ENCODE assay signal across 8 cellular contexts in the genomic region with DNA sequence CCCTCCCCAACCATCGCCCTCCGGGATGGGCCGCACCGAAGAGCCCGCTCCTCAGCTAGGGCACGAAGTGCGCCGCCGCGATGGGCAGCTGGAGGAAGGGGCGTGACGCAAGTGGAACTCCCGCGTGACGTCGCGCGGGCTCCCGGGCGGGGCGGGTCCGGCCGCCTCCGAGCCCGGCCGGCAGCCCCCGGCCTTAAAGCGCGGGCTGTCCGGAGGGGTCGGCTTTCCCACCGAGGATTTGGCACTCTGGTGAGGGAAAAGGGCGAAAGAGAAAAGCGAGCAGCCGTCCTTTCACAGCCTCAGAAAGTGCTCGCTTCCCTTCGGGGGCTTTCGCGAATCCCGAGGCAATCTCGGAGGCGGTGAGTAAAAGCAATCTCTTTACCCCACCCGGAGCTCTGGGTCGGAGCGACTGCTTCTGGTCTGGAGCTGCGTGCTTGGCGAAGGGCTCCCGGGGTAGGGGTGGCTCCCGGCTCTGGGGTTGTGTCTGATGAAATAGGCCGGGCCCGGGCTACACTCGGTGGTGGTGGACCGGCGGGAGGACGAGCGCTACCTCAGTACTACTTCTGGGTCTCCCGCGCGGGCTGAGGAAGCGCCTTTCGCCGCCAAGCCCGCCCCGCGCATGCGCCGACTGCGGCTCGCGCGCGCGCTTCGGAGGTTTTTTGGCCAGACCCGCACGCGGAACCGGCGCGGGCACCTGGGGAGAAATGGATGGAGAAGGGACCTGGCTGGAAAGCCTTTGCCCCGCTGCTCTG. TPM values are rescaled to one million over a fixed set of nuclear protein-coding genes. Genes with fewer than 3 reads are reported as not detected.
A peak's percentile ranks its signal among the peaks of the same experiment; 100 is the strongest.
DNase-seq lines count a peak whose midpoint lies in the region; ATAC-seq lines count a peak whose summit lies in the region.

A gene (plus strand): TSS at position 123 of the 752 bp plus-strand sequence. CDS start 3,524 bp downstream, outside the sequence.

- H3K36me3 ChIP-seq in CD8-positive, alpha-beta memory T cell (ENCODE audit: insufficient read depth, low read length): no peaks in the 10 kb centered on the region
- no peaks in the 10 kb centered on the region for H3K36me3 ChIP-seq in effector memory CD4-positive, alpha-beta T cell (ENCODE audit: control insufficient read depth, insufficient read depth, low read length)

- H3K4me1 ChIP-seq in CD8-positive, alpha-beta memory T cell (ENCODE audit: insufficient read depth, low read length): peaks cover 8% of the 10 kb centered on the region
- H3K4me1 ChIP-seq in effector memory CD4-positive, alpha-beta T cell (ENCODE audit: control insufficient read depth, insufficient read depth, low read length, poor library complexity, severe bottlenecking): peaks cover 4% of the 10 kb centered on the region

- POLR2A ChIA-PET in CD8-positive, alpha-beta memory T cell (lab: Charles Lee): no interaction called here

- peaks cover 0 to 8% (median 0%) of the 10 kb centered on the region in 3 donors for H3K36me3 Mint-ChIP-seq in CD8-positive, alpha-beta memory T cell
- H3K36me3 Mint-ChIP-seq in memory B cell: peaks cover 1% of the 10 kb centered on the region

- H3K9me3 Mint-ChIP-seq in CD8-positive, alpha-beta memory T cell: no peaks in the 10 kb centered on the region
- H3K9me3 Mint-ChIP-seq in memory B cell: no peaks in the 10 kb centered on the region

- peak within 1 kb of the TSS; percentile 87 to 98 (median 89) for H3K4me3 Mint-ChIP-seq in CD8-positive, alpha-beta memory T cell
- peak within 1 kb of the TSS; percentile 94 for H3K4me3 Mint-ChIP-seq in memory B cell

- peak within 1 kb of the TSS; percentile 73 to 99 (median 92) for H3K27ac Mint-ChIP-seq in CD8-positive, alpha-beta memory T cell
- peak within 1 kb of the TSS; percentile 94 for H3K27ac Mint-ChIP-seq in memory B cell

- peaks cover 0 to 3% of the 10 kb centered on the region in 2 donors for H3K27me3 Mint-ChIP-seq in CD8-positive, alpha-beta memory T cell
- H3K27me3 Mint-ChIP-seq in memory B cell: no peaks in the 10 kb centered on the region

- peak within 1 kb of the TSS; percentile 91 for H3K27ac ChIP-seq in CD8-positive, alpha-beta memory T cell (ENCODE audit: low read depth, low read length)
- peak within 1 kb of the TSS; percentile 76 for H3K27ac ChIP-seq in effector memory CD4-positive, alpha-beta T cell (ENCODE audit: insufficient read depth, low read length, poor library complexity, severe bottlenecking)

- peaks cover 10 to 24% (median 14%) of the 10 kb centered on the region in 3 donors for H3K4me1 Mint-ChIP-seq in CD8-positive, alpha-beta memory T cell
- H3K4me1 Mint-ChIP-seq in memory B cell: peaks cover 18% of the 10 kb centered on the region

- H3K4me3 ChIP-seq in CD8-positive, alpha-beta memory T cell (ENCODE audit: low read length): peak within 1 kb of the TSS; percentile 86
- peak within 1 kb of the TSS; percentile 68 for H3K4me3 ChIP-seq in effector memory CD4-positive, alpha-beta T cell (ENCODE audit: insufficient read depth, low read depth, low read length, poor library complexity, severe bottlenecking)

- ATAC-seq in GM19463 (IDR thresholded peaks at IDR 0.05; ENCODE audit: unreplicated experiment): peak; percentile 85
- ATAC-seq in memory B cell (ENCODE audit: low read depth): peak; percentile 76

- no peaks in the 10 kb centered on the region for H3K27me3 ChIP-seq in CD8-positive, alpha-beta memory T cell (ENCODE audit: insufficient read depth, low read length, poor library complexity, severe bottlenecking)
- H3K27me3 ChIP-seq in effector memory CD4-positive, alpha-beta T cell (replicated peaks; ENCODE audit: control insufficient read depth, insufficient read depth, low read length, poor library complexity, severe bottlenecking): no peaks in the 10 kb centered on the region

- peak; percentile 75 to 83 (median 82) for DNase-seq in CD8-positive, alpha-beta memory T cell
- peak; percentile 50 for DNase-seq in HPDE6-E6E7 (ENCODE audit: extremely low spot score)
- peak; percentile 79 to 88 for DNase-seq in NOMO-1 (lab: John Stamatoyannopoulos, UW; ENCODE audit: unreplicated experiment in 2 of 2)
- peak; percentile 62 to 63 for DNase-seq in activated CD8-positive, alpha-beta memory T cell treated with anti-CD3 and anti-CD28 coated beads for 4 hours (ENCODE audit: low read depth in 2 of 2)
- DNase-seq in effector memory CD4-positive, alpha-beta T cell: peak; percentile 60 to 75 (median 71)
- peak; percentile 85 to 91 for DNase-seq in memory B cell (ENCODE audit: low spot score in 2 of 2)
- peak; percentile 62 for DNase-seq in stimulated activated CD8-positive, alpha-beta memory T cell treated with anti-CD3 and anti-CD28 coated beads, Interleukin-12 subunit alpha, Interleukin-12 subunit beta, amount 100 ng/mL, for 24 hours (ENCODE audit: extremely low read depth)

- CTCF ChIA-PET in CD8-positive, alpha-beta memory T cell (lab: Charles Lee): interaction anchor here (0.7 to 1.5 kb wide), 6 partner anchors 18 to 478 kb away, joined by 3 to 7 read pairs (median 4); no protein-coding TSS in a partner anchor

- H3K9me3 ChIP-seq in CD8-positive, alpha-beta memory T cell (ENCODE audit: low read length): no peaks in the 10 kb centered on the region
- H3K9me3 ChIP-seq in effector memory CD4-positive, alpha-beta T cell (ENCODE audit: control insufficient read depth, low read length): no peaks in the 10 kb centered on the region

RNA-seq across cellular contexts. Expression of the gene that starts here (rescaled TPM):
- total RNA-seq in CD8-positive, alpha-beta memory T cell: 10 to 100 TPM; 76.9 to 80.8 TPM
- 2.0 TPM for polyA plus RNA-seq in CD8-positive, alpha-beta memory T cell

Comparison
In these comparisons a context has a peak if more than half of its experiments do, and no peak if none do; other contexts are left out.
1. Peak in every context shown above with its lines: DNase-seq, ATAC-seq, H3K4me3 ChIP-seq and H3K27ac ChIP-seq.